ENCODE assay signal across 20 cellular contexts in genomic region chr4:4603592-4603991, GRCh38.
A peak's percentile ranks its signal among the peaks of the same experiment; 100 is the strongest.
DNase-seq lines count a peak whose midpoint lies in the region; ATAC-seq and TF ChIP-seq lines count a peak whose summit lies in the region.
"Had no signal": no experiment of that assay in that cellular context is flagged by ENCODE, and none has a peak within 500 bp of the region (broad histone marks: within the 10 kb centered on the region; RNA-seq: fewer than 3 reads in every experiment).

No MANE protein-coding gene starts in this region.

- peaks cover 3% of the 10 kb centered on the region for H3K27me3 Mint-ChIP-seq in nephron progenitor cell (ENCODE audit: low read depth, poor library complexity)
- H3K27me3 Mint-ChIP-seq in activated T-helper 17 cell treated with anti-CD3 and anti-CD28 coated beads, Interleukin-2, amount 50 U/mL, for 72 hours: no peaks in the 10 kb centered on the region
- H3K27me3 Mint-ChIP-seq: B cell; CD4-positive, alpha-beta T cell; CD8-positive, alpha-beta memory T cell had no signal

- no peaks in the 10 kb centered on the region for H3K9me3 ChIP-seq in BE2C
- H3K9me3 ChIP-seq: BLaER1 treated with 17β-estradiol and CSF1 and Interleukin-3, amounts not matched to agents 10 nM and 100 nM; HAP-1 had no signal

- no peaks in the 10 kb centered on the region for H3K27me3 ChIP-seq in BE2C
- H3K27me3 ChIP-seq: BLaER1 treated with 17β-estradiol and CSF1 and Interleukin-3, amounts not matched to agents 10 nM and 100 nM had no signal

- peaks cover 14% of the 10 kb centered on the region for H3K4me1 ChIP-seq in BE2C
- H3K4me1 ChIP-seq: BLaER1 treated with 17β-estradiol and CSF1 and Interleukin-3, amounts not matched to agents 10 nM and 100 nM had no signal

- DNase-seq in BE2C (peak; percentile 51), fibroblast of pulmonary artery (ENCODE audit: low read depth) (peak; percentile 50), left kidney (ENCODE audit: low read depth, low spot score) (peak; percentile 48), nephron progenitor cell (no peak), Kasumi-1 (lab: John Stamatoyannopoulos, UW) (no peak), HK-2 (ENCODE audit: unreplicated experiment) (no peak)
- DNase-seq: Calu3; CD4-positive, alpha-beta T cell; CD8-positive, alpha-beta memory T cell; DMS53; DMS79 treated with DMSO at 0.1 percent for 48 hours; GF-D8; GOT3; HFFc6 had no signal

- no peaks in the 10 kb centered on the region for H3K36me3 ChIP-seq in BE2C
- H3K36me3 ChIP-seq: BLaER1 treated with 17β-estradiol and CSF1 and Interleukin-3, amounts not matched to agents 10 nM and 100 nM; HAP-1 had no signal

- H3K4me3 ChIP-seq in BE2C (ENCODE audit: low read depth, low read length) (no peak overlapping the region), fibroblast of pulmonary artery (replicated peaks; ENCODE audit: low read depth, low read length) (no peak overlapping the region)
- H3K4me3 ChIP-seq: BLaER1 treated with 17β-estradiol and CSF1 and Interleukin-3, amounts not matched to agents 10 nM and 100 nM; HAP-1 had no signal

- no peak for TF ChIP-seq CTCF in BE2C (IDR thresholded peaks at IDR 0.05; ENCODE audit: low read depth, low read length)
- no peak for TF ChIP-seq CTCF in fibroblast of pulmonary artery (IDR thresholded peaks at IDR 0.05; ENCODE audit: low read length, missing control alignments)
- no peak for TF ChIP-seq CTCF in nephron progenitor cell (IDR thresholded peaks at IDR 0.05)

- H3K27ac Mint-ChIP-seq in nephron progenitor cell: peak overlapping the region; percentile 60
- no peak overlapping the region for H3K27ac Mint-ChIP-seq in activated T-helper 17 cell treated with anti-CD3 and anti-CD28 coated beads, Interleukin-2, amount 50 U/mL, for 72 hours
- H3K27ac Mint-ChIP-seq: B cell; CD14-positive monocyte; CD4-positive, alpha-beta T cell; CD8-positive, alpha-beta memory T cell; HFFc6 had no signal

- no peak overlapping the region for H3K4me3 Mint-ChIP-seq in nephron progenitor cell
- no peak overlapping the region for H3K4me3 Mint-ChIP-seq in activated T-helper 17 cell treated with anti-CD3 and anti-CD28 coated beads, Interleukin-2, amount 50 U/mL, for 72 hours
- H3K4me3 Mint-ChIP-seq: B cell; CD14-positive monocyte; CD4-positive, alpha-beta T cell; CD8-positive, alpha-beta memory T cell; HFFc6 had no signal

- no peak for ATAC-seq in activated T-helper 17 cell treated with anti-CD3 and anti-CD28 coated beads, Interleukin-2, amount 50 U/mL, for 72 hours (replicated peaks)
- no peak for ATAC-seq in HG03175 (IDR thresholded peaks at IDR 0.05; ENCODE audit: unreplicated experiment)

- peaks cover 11% of the 10 kb centered on the region for H3K9me3 Mint-ChIP-seq in nephron progenitor cell
- no peaks in the 10 kb centered on the region for H3K9me3 Mint-ChIP-seq in activated T-helper 17 cell treated with anti-CD3 and anti-CD28 coated beads, Interleukin-2, amount 50 U/mL, for 72 hours
- H3K9me3 Mint-ChIP-seq: CD4-positive, alpha-beta T cell; CD8-positive, alpha-beta memory T cell; HFFc6 had no signal

- peaks cover 30% of the 10 kb centered on the region for H3K36me3 Mint-ChIP-seq in nephron progenitor cell (ENCODE audit: low read depth)
- no peaks in the 10 kb centered on the region for H3K36me3 Mint-ChIP-seq in activated T-helper 17 cell treated with anti-CD3 and anti-CD28 coated beads, Interleukin-2, amount 50 U/mL, for 72 hours (ENCODE audit: low read depth)
- H3K36me3 Mint-ChIP-seq: CD14-positive monocyte had no signal

- H3K4me1 Mint-ChIP-seq in nephron progenitor cell: peaks cover 58% of the 10 kb centered on the region
- H3K4me1 Mint-ChIP-seq in activated T-helper 17 cell treated with anti-CD3 and anti-CD28 coated beads, Interleukin-2, amount 50 U/mL, for 72 hours: peaks cover 3% of the 10 kb centered on the region
- H3K4me1 Mint-ChIP-seq: B cell; CD14-positive monocyte; CD8-positive, alpha-beta memory T cell had no signal

Comparison
In these comparisons a context has a peak if more than half of its experiments do, and no peak if none do; other contexts are left out.
1. DNase-seq: peak in BE2C (single experiment), fibroblast of pulmonary artery (single experiment) and left kidney (single experiment); none in nephron progenitor cell (single experiment), Kasumi-1 (0 of 2) and HK-2 (single experiment).